In genomic region chrX:73852022-73852421, GRCh38 we compare ENCODE assay signal across 20 cellular contexts. TPM values are rescaled to one million over a fixed set of nuclear protein-coding genes. Genes with fewer than 3 reads are reported as not detected.
DNase-seq lines count a peak whose midpoint lies in the region; ATAC-seq and TF ChIP-seq lines count a peak whose summit lies in the region.
"Had no signal": no experiment of that assay in that cellular context is flagged by ENCODE, and none has a peak within 500 bp of the region (broad histone marks: within the 10 kb centered on the region; RNA-seq: fewer than 3 reads in every experiment).

No MANE protein-coding gene starts in this region.

- H3K36me3 Mint-ChIP-seq in immature natural killer cell = no peaks in the 10 kb centered on the region
- H3K36me3 Mint-ChIP-seq in stimulated activated naive B cell treated with anti-CD40 and anti-IgM and Interleukin-4, amounts not matched to agents 10 μg/mL and 1 μg/mL and 100 μg/mL, for 72 hours = peaks cover 0 to 13% of the 10 kb centered on the region in 2 donors

- no peak for TF ChIP-seq POLR2A in suprapubic skin (IDR thresholded peaks at IDR 0.05)

- DNase-seq in ascending aorta (ENCODE audit: low spot score in 2 of 2) = no peak
- no peak for DNase-seq in immature natural killer cell
- no peak for DNase-seq in stimulated activated naive B cell treated with anti-CD40 and anti-IgM and Interleukin-4, amounts not matched to agents 10 μg/mL and 1 μg/mL and 100 μg/mL, for 72 hours
- no peak for DNase-seq in HT-29 (ENCODE audit: low spot score)
- no peak for DNase-seq in UCSD-AML1 (lab: John Stamatoyannopoulos, UW; ENCODE audit: unreplicated experiment)
- DNase-seq in suprapubic skin (ENCODE audit: low spot score in 2 of 2) = no peak
- DNase-seq: activated CD4-positive, alpha-beta T cell treated with anti-CD3 and anti-CD28 coated beads, Interleukin-2, amount 50 U/mL, for 1 hour; activated naive CD8-positive, alpha-beta T cell treated with anti-CD3 and anti-CD28 coated beads, Interleukin-2, amount 50 U/mL, for 24 hours; cortex of kidney; KG1; NCI-H345; SHP77; stimulated activated CD4-positive, alpha-beta T cell treated with anti-CD3 and anti-CD28 coated beads, Interleukin-4, amount 100 ng/mL, for 4 hours had no signal

- TF ChIP-seq EP300 in suprapubic skin (IDR thresholded peaks at IDR 0.05) = no peak

- H3K4me3 Mint-ChIP-seq in immature natural killer cell = peak overlapping the region in 4 of 5 donors; percentile 90 to 95 (median 91)
- H3K4me3 Mint-ChIP-seq in stimulated activated naive B cell treated with anti-CD40 and anti-IgM and Interleukin-4, amounts not matched to agents 10 μg/mL and 1 μg/mL and 100 μg/mL, for 72 hours = peak overlapping the region in 1 of 2 donors; percentile 87
- H3K4me3 Mint-ChIP-seq: activated naive CD8-positive, alpha-beta T cell treated with anti-CD3 and anti-CD28 coated beads, Interleukin-2, amount 50 U/mL, for 24 hours; activated T-cell treated with anti-CD3 and anti-CD28 coated beads, Interleukin-2, amount 50 U/mL, for 4 hours had no signal

- no peak for ATAC-seq in stimulated activated naive B cell treated with anti-CD40 and anti-IgM and Interleukin-4, amounts not matched to agents 10 μg/mL and 1 μg/mL and 100 μg/mL, for 72 hours (replicated peaks)
- no peak for ATAC-seq in GM21528 (IDR thresholded peaks at IDR 0.05; ENCODE audit: low FRiP score, unreplicated experiment)
- ATAC-seq: activated naive CD8-positive, alpha-beta T cell treated with anti-CD3 and anti-CD28 coated beads, Interleukin-2, amount 50 U/mL, for 24 hours had no signal

- no peak for TF ChIP-seq CTCF in ascending aorta (IDR thresholded peaks at IDR 0.05)
- TF ChIP-seq CTCF in suprapubic skin (IDR thresholded peaks at IDR 0.05) = no peak

- peaks cover 0 to 10% (median 9%) of the 10 kb centered on the region in 3 donors for H3K27me3 Mint-ChIP-seq in immature natural killer cell (ENCODE audit: low read depth in 3 of 3)
- no peaks in the 10 kb centered on the region for H3K27me3 Mint-ChIP-seq in stimulated activated naive B cell treated with anti-CD40 and anti-IgM and Interleukin-4, amounts not matched to agents 10 μg/mL and 1 μg/mL and 100 μg/mL, for 72 hours
- H3K27me3 Mint-ChIP-seq: activated naive CD8-positive, alpha-beta T cell treated with anti-CD3 and anti-CD28 coated beads, Interleukin-2, amount 50 U/mL, for 24 hours had no signal

- H3K4me3 ChIP-seq in GM08714 (ENCODE audit: low read length) (peak overlapping the region; percentile 100), ascending aorta (peak overlapping the region; percentile 48 to 64), suprapubic skin (no peak overlapping the region)

- peaks cover 36 to 43% of the 10 kb centered on the region in 2 donors for H3K4me1 Mint-ChIP-seq in immature natural killer cell
- H3K4me1 Mint-ChIP-seq in stimulated activated naive B cell treated with anti-CD40 and anti-IgM and Interleukin-4, amounts not matched to agents 10 μg/mL and 1 μg/mL and 100 μg/mL, for 72 hours = peaks cover 0 to 8% of the 10 kb centered on the region in 2 donors
- H3K4me1 Mint-ChIP-seq: activated naive CD8-positive, alpha-beta T cell treated with anti-CD3 and anti-CD28 coated beads, Interleukin-2, amount 50 U/mL, for 24 hours had no signal

- intact Hi-C loops in ascending aorta (cut with DNase I) = loop anchor here (5.0 kb wide), 1 partner anchor 90 kb away; no protein-coding TSS in a partner anchor

- H3K9me3 ChIP-seq in ascending aorta (no peaks in the 10 kb centered on the region), suprapubic skin (no peaks in the 10 kb centered on the region)
- H3K9me3 ChIP-seq: heart left ventricle, sigmoid colon had no signal

- H3K36me3 ChIP-seq in ascending aorta (no peaks in the 10 kb centered on the region), suprapubic skin (no peaks in the 10 kb centered on the region)
- H3K36me3 ChIP-seq: heart left ventricle, sigmoid colon had no signal

- peak overlapping the region in 5 of 6 donors; percentile 91 to 94 (median 93) for H3K27ac Mint-ChIP-seq in immature natural killer cell
- H3K27ac Mint-ChIP-seq in stimulated activated naive B cell treated with anti-CD40 and anti-IgM and Interleukin-4, amounts not matched to agents 10 μg/mL and 1 μg/mL and 100 μg/mL, for 72 hours = peak overlapping the region; percentile 91
- H3K27ac Mint-ChIP-seq: activated naive CD8-positive, alpha-beta T cell treated with anti-CD3 and anti-CD28 coated beads, Interleukin-2, amount 50 U/mL, for 24 hours had no signal

- H3K9me3 Mint-ChIP-seq in immature natural killer cell = no peaks in the 10 kb centered on the region
- no peaks in the 10 kb centered on the region for H3K9me3 Mint-ChIP-seq in stimulated activated naive B cell treated with anti-CD40 and anti-IgM and Interleukin-4, amounts not matched to agents 10 μg/mL and 1 μg/mL and 100 μg/mL, for 72 hours
- H3K9me3 Mint-ChIP-seq: activated naive CD8-positive, alpha-beta T cell treated with anti-CD3 and anti-CD28 coated beads, Interleukin-2, amount 50 U/mL, for 24 hours; activated T-cell treated with anti-CD3 and anti-CD28 coated beads, Interleukin-2, amount 50 U/mL, for 4 hours had no signal

- H3K27me3 ChIP-seq in ascending aorta = no peaks in the 10 kb centered on the region
- no peaks in the 10 kb centered on the region for H3K27me3 ChIP-seq in suprapubic skin
- H3K27me3 ChIP-seq: heart left ventricle, sigmoid colon had no signal

- WGBS in suprapubic skin = 47% methylated on average over 19 of the region's 19 CpGs

- peak overlapping the region; percentile 75 to 84 for H3K27ac ChIP-seq in ascending aorta
- no peak overlapping the region for H3K27ac ChIP-seq in suprapubic skin

- no peaks in the 10 kb centered on the region for H3K4me1 ChIP-seq in ascending aorta
- no peaks in the 10 kb centered on the region for H3K4me1 ChIP-seq in suprapubic skin

RNA-seq across cellular contexts. Expression of gene XIST, which starts 0.5 kb away (rescaled TPM):
- 271 TPM for total RNA-seq in ascending aorta
- 10 to 100 TPM in 2 of 3 donors, 1 to 10 TPM in 1; 4.2 to 12.8 (median 11.0) TPM for polyA plus RNA-seq in immature natural killer cell
- total RNA-seq in HT-29 (2014; rRNA removed; shearing (Covaris generic)) = 44.9 and 45.2 TPM in 2 replicates
- 100 to 1,000 TPM in 2 of 4 donors, 1 to 10 TPM in 1, under 1 TPM in 1; 0.42 to 789 (median 95.5) TPM for total RNA-seq in suprapubic skin
- total RNA-seq: epithelial cell of proximal tubule, myocyte had no signal
